In the genomic region with DNA sequence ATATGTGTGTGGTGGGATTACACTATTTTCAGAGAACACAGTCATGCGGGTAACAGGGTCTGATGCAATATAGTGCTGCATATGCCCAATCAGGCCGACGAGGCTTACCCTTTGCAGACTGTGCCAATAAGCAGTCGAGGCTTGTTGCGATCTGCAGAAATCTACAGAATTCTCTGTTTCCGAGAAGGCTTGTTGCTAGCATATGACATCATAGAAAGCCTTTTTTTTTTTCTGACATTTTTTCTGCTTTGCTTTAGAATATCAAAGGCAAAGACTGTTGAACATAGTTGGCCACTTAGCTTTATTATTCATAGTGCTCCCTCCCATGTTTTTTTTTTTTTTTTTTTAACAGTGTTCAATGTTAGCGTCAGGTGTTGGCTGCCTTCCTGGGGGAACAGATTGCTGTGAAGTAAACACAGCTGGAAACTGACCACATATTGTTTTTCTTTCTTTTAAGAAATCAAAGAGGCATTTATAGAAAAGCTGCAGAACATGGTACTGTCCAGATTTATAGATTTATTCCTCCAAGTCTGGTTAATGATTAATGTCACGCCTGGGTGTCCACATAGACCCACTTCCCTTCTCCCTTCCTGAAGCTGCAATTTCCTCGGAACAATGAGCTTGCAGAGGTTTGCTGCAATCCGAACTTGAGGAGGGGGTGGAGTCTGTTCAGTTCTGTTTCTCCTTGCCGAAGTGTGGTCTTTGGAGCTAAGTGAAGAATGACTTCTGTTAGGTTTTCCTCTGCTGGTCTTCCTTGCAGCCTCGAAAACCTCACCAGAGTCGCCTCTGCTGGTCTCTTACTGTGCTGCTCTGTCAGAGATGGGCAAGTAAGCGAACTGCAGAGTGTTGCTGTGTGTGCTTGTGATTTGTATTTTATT, we compare ENCODE assay signal across 8 cellular contexts.
A peak's percentile ranks its signal among the peaks of the same experiment; 100 is the strongest.
DNase-seq lines count a peak whose midpoint lies in the region; ATAC-seq and TF ChIP-seq lines count a peak whose summit lies in the region.

No MANE protein-coding gene starts in this region.

- H3K36me3 ChIP-seq in OCI-LY3 (replicated peaks; ENCODE audit: low read depth, low read length) (peaks cover 12% of the 10 kb centered on the region), fibroblast of lung (ENCODE audit: control insufficient read depth, insufficient read depth, low read length) (no peaks in the 10 kb centered on the region)

- H3K27ac Mint-ChIP-seq in nephron progenitor cell, result peak overlapping the region; percentile 91

- H3K27ac ChIP-seq in OCI-LY3 (ENCODE audit: low read length), result peak overlapping the region; percentile 94
- no peak overlapping the region for H3K27ac ChIP-seq in fibroblast of lung (ENCODE audit: insufficient read depth, low read length)

- peak; percentile 90 for DNase-seq in DMS 273 (lab: John Stamatoyannopoulos, UW; ENCODE audit: unreplicated experiment)
- peak; percentile 81 to 99 for DNase-seq in fibroblast of lung (ENCODE audit: low read depth in 2 of 2)
- DNase-seq in nephron progenitor cell, result peak; percentile 37
- DNase-seq in activated CD4-positive, CD25-positive, alpha-beta regulatory T cell (lab: John Stamatoyannopoulos, UW), result no peak
- no peak for DNase-seq in NCI-H1048 (lab: John Stamatoyannopoulos, UW)
- no peak for DNase-seq in GOT3 (lab: John Stamatoyannopoulos, UW)

- H3K27me3 ChIP-seq in OCI-LY3 (ENCODE audit: low read depth, low read length) (no peaks in the 10 kb centered on the region), fibroblast of lung (ENCODE audit: control insufficient read depth, insufficient read depth, low read length) (no peaks in the 10 kb centered on the region)

- peak overlapping the region; percentile 83 for H3K9ac ChIP-seq in OCI-LY3 (ENCODE audit: low read length)
- H3K9ac ChIP-seq in fibroblast of lung (ENCODE audit: insufficient read depth, low read length), result no peak overlapping the region

- no peaks in the 10 kb centered on the region; the same call in 1 of the 2 replicates for H3K79me2 ChIP-seq in OCI-LY3 (ENCODE audit: low read length)
- no peaks in the 10 kb centered on the region for H3K79me2 ChIP-seq in fibroblast of lung (ENCODE audit: control insufficient read depth, insufficient read depth, low read length)

- H3K4me1 ChIP-seq in OCI-LY3 (ENCODE audit: low read length), result peaks cover 69% of the 10 kb centered on the region
- no peaks in the 10 kb centered on the region for H3K4me1 ChIP-seq in fibroblast of lung (ENCODE audit: control insufficient read depth, extremely low read depth, insufficient read depth, low read length)

- H3K36me3 Mint-ChIP-seq in nephron progenitor cell (ENCODE audit: low read depth), result peaks cover 17% of the 10 kb centered on the region

- peak overlapping the region; percentile 79 for H3K4me3 ChIP-seq in OCI-LY3 (ENCODE audit: low read length)
- H3K4me3 ChIP-seq in fibroblast of lung (replicated peaks in 1 of 4; ENCODE audit: control extremely low read depth in 1 of 4, insufficient read depth in 1 of 4, low read depth in 3 of 4, low read length in 4 of 4), result peak overlapping the region in 2 of 4 experiments; percentile 41 to 77

- H2AFZ ChIP-seq in OCI-LY3 (ENCODE audit: low read depth, low read length), result peak overlapping the region; percentile 5
- no peak overlapping the region for H2AFZ ChIP-seq in fibroblast of lung (ENCODE audit: low read length)

- H3K9me3 ChIP-seq in OCI-LY3 (ENCODE audit: insufficient read depth, low read length) (no peaks in the 10 kb centered on the region), fibroblast of lung (ENCODE audit: control insufficient read depth, insufficient read depth, low read depth, low read length) (no peaks in the 10 kb centered on the region)

- peak; percentile 32 for ATAC-seq in HG02885 (IDR thresholded peaks at IDR 0.05; ENCODE audit: poor library complexity, unreplicated experiment)

- H3K4me2 ChIP-seq in OCI-LY3 (ENCODE audit: low read length), result peak overlapping the region; percentile 87
- H3K4me2 ChIP-seq in fibroblast of lung (ENCODE audit: extremely low read depth, insufficient read depth, low read length), result peak overlapping the region; percentile 11

- H3K27me3 Mint-ChIP-seq in nephron progenitor cell (ENCODE audit: low read depth, poor library complexity), result peaks cover 2% of the 10 kb centered on the region

- H3K9me3 Mint-ChIP-seq in nephron progenitor cell, result no peaks in the 10 kb centered on the region

- H4K20me1 ChIP-seq in OCI-LY3 (ENCODE audit: insufficient read depth, low read length), result no peaks in the 10 kb centered on the region
- no peaks in the 10 kb centered on the region for H4K20me1 ChIP-seq in fibroblast of lung (ENCODE audit: control insufficient read depth, extremely low read depth, insufficient read depth, low read length)

- peaks cover 90% of the 10 kb centered on the region for H3K4me1 Mint-ChIP-seq in nephron progenitor cell

- H3K4me3 Mint-ChIP-seq in nephron progenitor cell, result peak overlapping the region; percentile 79

- TF ChIP-seq CTCF in OCI-LY3 (IDR thresholded peaks at IDR 0.05; ENCODE audit: low read depth, low read length), result no peak
- peak in 1 of 2 donors; percentile 5 for TF ChIP-seq CTCF in fibroblast of lung (conservative IDR thresholded peaks at IDR 0.05 in 1 of 2, IDR thresholded peaks at IDR 0.05 in 1 of 2; ENCODE audit: low read depth in 1 of 2, low read length in 2 of 2)
- TF ChIP-seq CTCF in nephron progenitor cell (IDR thresholded peaks at IDR 0.05), result no peak

Comparison
In these comparisons a context has a peak if more than half of its experiments do, and no peak if none do; other contexts are left out.
1. DNase-seq: peak in DMS 273 (single experiment), fibroblast of lung (2 of 2) and nephron progenitor cell (single experiment); none in activated CD4-positive, CD25-positive, alpha-beta regulatory T cell (0 of 4), NCI-H1048 (single experiment) and GOT3 (single experiment).